ENCODE assay signal across 8 cellular contexts in the genomic region with DNA sequence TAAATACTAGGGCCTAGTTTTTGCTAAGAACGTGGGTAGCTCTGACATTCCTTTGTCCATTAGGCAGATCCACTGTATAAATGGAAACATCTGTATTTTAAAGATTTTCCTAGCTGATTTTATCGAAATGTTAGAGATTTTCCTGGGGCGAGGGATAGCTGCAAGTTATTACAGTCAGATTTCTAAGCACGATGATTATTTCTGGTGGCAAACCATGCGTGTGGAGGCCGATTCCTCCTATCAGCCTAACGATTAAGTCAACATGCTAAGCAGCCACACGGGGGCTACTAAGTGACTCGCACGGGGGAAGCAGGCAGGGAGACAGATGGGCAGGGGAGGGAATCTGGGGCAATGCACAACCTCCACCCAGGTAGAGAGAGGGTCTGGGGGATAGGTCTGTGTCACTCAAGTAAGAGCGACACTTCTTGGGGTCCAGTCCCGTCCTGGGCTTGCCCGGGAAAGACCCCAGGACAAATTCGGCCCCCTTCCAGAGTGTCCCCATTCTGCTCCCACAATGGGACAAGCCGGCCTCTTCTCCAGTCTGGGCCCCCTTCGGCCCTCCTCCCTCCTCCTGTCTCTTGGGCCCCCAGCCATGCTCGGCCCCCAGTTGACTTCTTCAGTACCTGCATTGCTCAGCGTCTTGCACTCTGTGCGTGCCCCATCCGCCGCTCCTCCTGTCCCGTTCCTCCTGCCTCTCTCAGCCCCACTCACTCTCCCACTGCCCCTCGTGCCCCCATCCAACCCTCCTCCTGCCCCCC. TPM values are rescaled to one million over a fixed set of nuclear protein-coding genes. Genes with fewer than 3 reads are reported as not detected.
A peak's percentile ranks its signal among the peaks of the same experiment; 100 is the strongest.
DNase-seq lines count a peak whose midpoint lies in the region; ATAC-seq and TF ChIP-seq lines count a peak whose summit lies in the region.

No MANE protein-coding gene starts in this region.

- intact Hi-C loops in MCF 10A (cut with micrococcal nuclease) = loop anchor here (1.0 to 5.0 kb wide), 3 partner anchors 26 to 176 kb away; no protein-coding TSS in a partner anchor

- ATAC-seq in HG02970 (IDR thresholded peaks at IDR 0.05; ENCODE audit: low FRiP score, unreplicated experiment) = no peak

- no peaks in the 10 kb centered on the region for H3K9me3 Mint-ChIP-seq in MCF 10A (ENCODE audit: unreplicated experiment)

- no TSS peak for BruUV-seq in MCF 10A (replicated peaks; lab: Mats Ljungman, UMichigan)

- peak overlapping the region; percentile 88 for H3K4me3 Mint-ChIP-seq in MCF 10A (ENCODE audit: unreplicated experiment)

- H3K27me3 ChIP-seq in iPS-20b (ENCODE audit: insufficient read depth, low read length) (no peaks in the 10 kb centered on the region), skeletal muscle satellite cell (ENCODE audit: control insufficient read depth, insufficient read depth, low read length) (no peaks in the 10 kb centered on the region)

- CTCF ChIA-PET in MCF 10A (lab: Yijun Ruan, JAX) = interaction anchor here (0.6 to 5.4 kb wide), 16 partner anchors 9 to 137 kb away, joined by 3 to 68 read pairs (median 4); no protein-coding TSS in a partner anchor

- DNase-seq in ELR (ENCODE audit: low read depth) (peak; percentile 91), HFF-Myc (ENCODE audit: extremely low read depth, low read depth) (peak; percentile 51), NCI-H128 (lab: John Stamatoyannopoulos, UW; ENCODE audit: unreplicated experiment) (peak; percentile 53), T1000 (lab: John Stamatoyannopoulos, UW) (peak; percentile 21), MCF 10A (ENCODE audit: unreplicated experiment) (peak; percentile 75)

- H3K9ac ChIP-seq in iPS-20b (ENCODE audit: low read depth, low read length) = peak overlapping the region; percentile 93
- H3K9ac ChIP-seq in skeletal muscle satellite cell (ENCODE audit: low read depth, low read length) = peak overlapping the region; percentile 99

- no peaks in the 10 kb centered on the region for H3K27me3 Mint-ChIP-seq in MCF 10A (ENCODE audit: insufficient read depth, unreplicated experiment)

- peak overlapping the region; percentile 95 for H3K27ac Mint-ChIP-seq in MCF 10A (ENCODE audit: low read depth, unreplicated experiment)

- peaks cover 17% of the 10 kb centered on the region for H3K4me1 Mint-ChIP-seq in MCF 10A (ENCODE audit: insufficient read depth, unreplicated experiment)

- H3K27ac ChIP-seq in iPS-20b (ENCODE audit: low read length) = peak overlapping the region; percentile 11

- H3K36me3 ChIP-seq in iPS-20b (ENCODE audit: insufficient read depth, low read depth, low read length) = peaks cover 19% of the 10 kb centered on the region
- H3K36me3 ChIP-seq in skeletal muscle satellite cell (ENCODE audit: insufficient read depth, low read length) = peaks cover 22% of the 10 kb centered on the region

- H3K4me2 ChIP-seq in skeletal muscle satellite cell (ENCODE audit: low read length) = peak overlapping the region; percentile 96

- TF ChIP-seq CTCF in HFF-Myc (IDR thresholded peaks at IDR 0.05; ENCODE audit: low read depth, low read length, missing control alignments) (peak; percentile 53), MCF 10A (IDR thresholded peaks at IDR 0.05; ENCODE audit: unreplicated experiment) (peak; percentile 28)

- H3K4me3 ChIP-seq in HFF-Myc (replicated peaks; ENCODE audit: low read depth, low read length) = peak overlapping the region; percentile 88
- H3K4me3 ChIP-seq in iPS-20b (ENCODE audit: low read length) = peak overlapping the region; percentile 98
- peak overlapping the region; percentile 87 for H3K4me3 ChIP-seq in skeletal muscle satellite cell (ENCODE audit: low read length)

- POLR2A ChIA-PET in MCF 10A (lab: Yijun Ruan, JAX) = interaction anchor here (0.6 to 4.3 kb wide), 22 partner anchors 10 to 1403 kb away, joined by 3 to 34 read pairs (median 4); a partner anchor contains a TSS

- H3K9me3 ChIP-seq in iPS-20b (ENCODE audit: insufficient read depth, low read depth, low read length) = no peaks in the 10 kb centered on the region
- H3K9me3 ChIP-seq in skeletal muscle satellite cell (replicated peaks; ENCODE audit: low read length) = no peaks in the 10 kb centered on the region

- H3K4me1 ChIP-seq in iPS-20b (ENCODE audit: insufficient read depth, low read length) = peaks cover 4% of the 10 kb centered on the region; the same call in 1 of the 2 replicates
- peaks cover 19% of the 10 kb centered on the region for H3K4me1 ChIP-seq in skeletal muscle satellite cell (ENCODE audit: control insufficient read depth, insufficient read depth, low read length)

- H3K36me3 Mint-ChIP-seq in MCF 10A (ENCODE audit: insufficient read depth, unreplicated experiment) = peaks cover 9% of the 10 kb centered on the region

RNA-seq across cellular contexts. Expression of a gene that starts 0.6 kb away (rescaled TPM):
- 58.3 and 69.2 TPM in 2 replicates for total RNA-seq in MCF 10A (2022)
- 36.0 and 71.0 TPM in 2 replicates for total RNA-seq in skeletal muscle satellite cell (2012; rRNA removed)

RNA-seq across cellular contexts. Expression of a gene that starts 41.2 kb away (rescaled TPM):
- total RNA-seq in MCF 10A (2022) = 31.6 and 32.8 TPM in 2 replicates
- 11.8 and 12.9 TPM in 2 replicates for total RNA-seq in skeletal muscle satellite cell (2012; rRNA removed)

RNA-seq across cellular contexts. Expression of a gene that starts 58.1 kb away (rescaled TPM):
- 45.7 and 46.4 TPM in 2 replicates for total RNA-seq in MCF 10A (2022)
- 14.6 and 17.0 TPM in 2 replicates for total RNA-seq in skeletal muscle satellite cell (2012; rRNA removed)

Comparison
In these comparisons a context has a peak if more than half of its experiments do, and no peak if none do; other contexts are left out.
1. DNase-seq: peak in every context shown above with its lines; median percentile 91 in ELR; 75 in MCF 10A; 53 in NCI-H128; 51 in HFF-Myc; 21 in T1000.